15 cellular contexts compared by ENCODE assay signal in genomic region chr1:110185181-110185580, GRCh38. TPM values are rescaled to one million over a fixed set of nuclear protein-coding genes. Genes with fewer than 3 reads are reported as not detected.
DNase-seq lines count a peak whose midpoint lies in the region; ATAC-seq and TF ChIP-seq lines count a peak whose summit lies in the region.
"Had no signal": no experiment of that assay in that cellular context is flagged by ENCODE, and none has a peak within 500 bp of the region (broad histone marks: within the 10 kb centered on the region; RNA-seq: fewer than 3 reads in every experiment).

No MANE protein-coding gene starts in this region.

- 67% methylated on average over 2 of the region's 10 CpGs; no CpG with 5 or more reads in 1 of the 2 donors for WGBS in gastroesophageal sphincter (ENCODE audit: low coverage in 1 of 2), 2 donors

- TF ChIP-seq CTCF in dorsolateral prefrontal cortex (IDR thresholded peaks at IDR 0.05 in 54 of 56, conservative IDR thresholded peaks at IDR 0.05 in 2 of 56; ENCODE audit: low read depth in 1 of 56, partially characterized antibody in 56 of 56), result no peak
- no peak for TF ChIP-seq CTCF in breast epithelium (IDR thresholded peaks at IDR 0.05)
- TF ChIP-seq CTCF in GM20000 (IDR thresholded peaks at IDR 0.05; ENCODE audit: extremely low read depth, missing control alignments), result no peak
- no peak for TF ChIP-seq CTCF in gastroesophageal sphincter (IDR thresholded peaks at IDR 0.05)

- peak overlapping the region in 48 of 59 donors; percentile 0 to 85 (median 55) for H3K27ac ChIP-seq in dorsolateral prefrontal cortex
- no peak overlapping the region for H3K27ac ChIP-seq in breast epithelium
- H3K27ac ChIP-seq in gastroesophageal sphincter, result no peak overlapping the region
- H3K27ac ChIP-seq: suprapubic skin had no signal

- no peaks in the 10 kb centered on the region for H3K36me3 ChIP-seq in breast epithelium
- H3K36me3 ChIP-seq in gastroesophageal sphincter, result no peaks in the 10 kb centered on the region
- H3K36me3 ChIP-seq: suprapubic skin had no signal

- intact Hi-C loops in dorsolateral prefrontal cortex (cut with DNase I), result no loop called here
- intact Hi-C loops in breast epithelium (cut with DNase I; ENCODE audit: low total_unique reads), result no loop called here

- TF ChIP-seq EP300 in gastroesophageal sphincter (IDR thresholded peaks at IDR 0.05), result no peak

- DNase-seq in DMS153 treated with DMSO at 0.1 percent for 48 hours (lab: John Stamatoyannopoulos, UW; ENCODE audit: unreplicated experiment) (peak; percentile 47), NCI-H1105 treated with DMSO at 0.1 percent for 48 hours (lab: John Stamatoyannopoulos, UW) (peak; percentile 80), NCI-H510A treated with DMSO at 0.1 percent for 48 hours (lab: John Stamatoyannopoulos, UW) (peak; percentile 77), dorsolateral prefrontal cortex (peak in 2 of 10 donors; percentile 48 to 81), breast epithelium (ENCODE audit: low spot score in 2 of 2) (no peak), GM20000 (ENCODE audit: low spot score) (no peak), DMS114 treated with DMSO at 0.1 percent for 48 hours (lab: John Stamatoyannopoulos, UW; ENCODE audit: unreplicated experiment) (no peak)
- DNase-seq: dermis blood vessel endothelial cell, DND-41, Karpas-422, NCI-H2227 treated with DMSO at 0.1 percent for 48 hours, retina had no signal

- H3K4me3 ChIP-seq in dorsolateral prefrontal cortex (no peak overlapping the region), breast epithelium (no peak overlapping the region), gastroesophageal sphincter (no peak overlapping the region)
- H3K4me3 ChIP-seq: suprapubic skin had no signal

- no peak for ATAC-seq in gastroesophageal sphincter

- H3K4me1 ChIP-seq in breast epithelium (no peaks in the 10 kb centered on the region), gastroesophageal sphincter (peaks cover 0 to 49% (median 24%) of the 10 kb centered on the region in 3 donors)

- H3K9me3 ChIP-seq in breast epithelium, result no peaks in the 10 kb centered on the region
- no peaks in the 10 kb centered on the region for H3K9me3 ChIP-seq in gastroesophageal sphincter
- H3K9me3 ChIP-seq: suprapubic skin had no signal

- H3K27me3 ChIP-seq in dorsolateral prefrontal cortex (peaks cover 0 to 6% (median 0%) of the 10 kb centered on the region in 45 donors), breast epithelium (peaks cover 0 to 4% of the 10 kb centered on the region in 2 donors), gastroesophageal sphincter (no peaks in the 10 kb centered on the region)

- TF ChIP-seq POLR2A in breast epithelium (IDR thresholded peaks at IDR 0.05), result no peak
- TF ChIP-seq POLR2A in gastroesophageal sphincter (IDR thresholded peaks at IDR 0.05), result no peak

RNA-seq across cellular contexts. Expression of gene KCNC4, which starts 24.9 kb away (rescaled TPM):
- total RNA-seq in dorsolateral prefrontal cortex (10 to 100 TPM; 16.2 to 73.4 (median 46.6) TPM), breast epithelium (10 to 100 TPM in 1 of 3 donors, 1 to 10 TPM in 2; 3.8 to 12.6 (median 5.2) TPM), gastroesophageal sphincter (10 to 100 TPM in 3 of 4 donors, 1 to 10 TPM in 1; 9.0 to 16.0 (median 13.4) TPM)

RNA-seq across cellular contexts. Expression of gene SLC6A17, which starts 34.9 kb away (rescaled TPM):
- total RNA-seq in dorsolateral prefrontal cortex (100 to 1,000 TPM in 89 of 120 experiments, 10 to 100 TPM in 31; 37.5 to 182 (median 122) TPM), breast epithelium (under 1 TPM; under 0.01 to 0.29 (median under 0.01) TPM), gastroesophageal sphincter (1 to 10 TPM in 2 of 4 donors, under 1 TPM in 2; under 0.01 to 1.7 (median 0.91) TPM)
- total RNA-seq: B cell had no signal

Comparison
In these comparisons a context has a peak if more than half of its experiments do, and no peak if none do; other contexts are left out.
1. DNase-seq: peak in DMS153 treated with DMSO at 0.1 percent for 48 hours (single experiment), NCI-H1105 treated with DMSO at 0.1 percent for 48 hours (single experiment) and NCI-H510A treated with DMSO at 0.1 percent for 48 hours (single experiment); none in breast epithelium (0 of 2), GM20000 (single experiment) and DMS114 treated with DMSO at 0.1 percent for 48 hours (single experiment).
2. H3K27ac ChIP-seq: peak in dorsolateral prefrontal cortex (48 of 59); none in breast epithelium (0 of 2) and gastroesophageal sphincter (0 of 4).
3. RNA of gene SLC6A17, which starts 34.9 kb away (total RNA-seq): 37.5 to 182 TPM in dorsolateral prefrontal cortex; under 0.01 to 1.7 TPM in gastroesophageal sphincter and under 0.01 to 0.29 TPM in breast epithelium; every median in the first group is over 10 times any median in the second.